ENCODE assay signal across 10 cellular contexts in genomic region chr5:88888799-88889164, GRCh38. TPM values are rescaled to one million over a fixed set of nuclear protein-coding genes. Genes with fewer than 3 reads are reported as not detected.
A peak's percentile ranks its signal among the peaks of the same experiment; 100 is the strongest.
DNase-seq lines count a peak whose midpoint lies in the region; ATAC-seq and TF ChIP-seq lines count a peak whose summit lies in the region.
"Had no signal": no experiment of that assay in that cellular context is flagged by ENCODE, and none has a peak within 500 bp of the region (broad histone marks: within the 10 kb centered on the region; RNA-seq: fewer than 3 reads in every experiment).

No MANE protein-coding gene starts in this region.

- no peaks in the 10 kb centered on the region for H3K36me3 Mint-ChIP-seq in nephron (ENCODE audit: low read depth)

- no peak for TF ChIP-seq CTCF in AG10803 (conservative IDR thresholded peaks at IDR 0.05; ENCODE audit: low read length)
- TF ChIP-seq CTCF in colonic mucosa (IDR thresholded peaks at IDR 0.05): no peak
- TF ChIP-seq CTCF in nephron (IDR thresholded peaks at IDR 0.05; ENCODE audit: unreplicated experiment in 3 of 3): no peak

- H3K4me3 ChIP-seq in AG10803 (ENCODE audit: low read length) (peak overlapping the region; percentile 67), colonic mucosa (peak overlapping the region; percentile 31)

- no peaks in the 10 kb centered on the region for H3K4me1 ChIP-seq in colonic mucosa

- no peaks in the 10 kb centered on the region for H3K9me3 Mint-ChIP-seq in nephron

- H3K36me3 ChIP-seq in colonic mucosa: no peaks in the 10 kb centered on the region

- H3K9me3 ChIP-seq in colonic mucosa: no peaks in the 10 kb centered on the region

- H3K27me3 Mint-ChIP-seq in nephron (ENCODE audit: low read depth): peaks cover 55% of the 10 kb centered on the region

- H3K9ac ChIP-seq in colonic mucosa (ENCODE audit: low read depth in 2 of 2, low read length in 2 of 2): peak overlapping the region; percentile 38 to 78

- H3K27ac Mint-ChIP-seq in nephron: peak overlapping the region in 2 of 3 experiments; percentile 26 to 36

- H3K4me3 Mint-ChIP-seq in nephron: peak overlapping the region; percentile 92

- peaks cover 52% of the 10 kb centered on the region for H3K4me1 Mint-ChIP-seq in nephron

- no peak for DNase-seq in AG10803 (ENCODE audit: low read depth)
- peak; percentile 15 for DNase-seq in HCEC 1CT
- no peak for DNase-seq in colonic mucosa
- DNase-seq in DMS 273 treated with DMSO at 0.1 percent for 48 hours (lab: John Stamatoyannopoulos, UW): no peak
- DNase-seq in stimulated activated CD4-positive, alpha-beta T cell treated with anti-CD3 and anti-CD28 coated beads, Interleukin-2, amount 100 ng/mL, for 48 hours: no peak
- DNase-seq in NCI-H1048 (lab: John Stamatoyannopoulos, UW): no peak

- ATAC-seq in GM19455 (IDR thresholded peaks at IDR 0.05; ENCODE audit: unreplicated experiment): no peak

- peak overlapping the region; percentile 46 for H3K27ac ChIP-seq in colonic mucosa
- H3K27ac ChIP-seq: foreskin keratinocyte, VCaP had no signal

- intact Hi-C loops in colonic mucosa (cut with DNase I): loop anchor here (10.0 kb wide), 1 partner anchor 154 kb away; no protein-coding TSS in a partner anchor

- no peaks in the 10 kb centered on the region for H3K27me3 ChIP-seq in colonic mucosa

RNA-seq across cellular contexts. Expression of gene MEF2C, which starts 5.8 kb away (rescaled TPM):
- 10 to 100 TPM in 1 of 2 donors, 1 to 10 TPM in 1; 7.3 to 26.9 TPM for total RNA-seq in colonic mucosa
